ENCODE assay signal across 18 cellular contexts in the genomic region with DNA sequence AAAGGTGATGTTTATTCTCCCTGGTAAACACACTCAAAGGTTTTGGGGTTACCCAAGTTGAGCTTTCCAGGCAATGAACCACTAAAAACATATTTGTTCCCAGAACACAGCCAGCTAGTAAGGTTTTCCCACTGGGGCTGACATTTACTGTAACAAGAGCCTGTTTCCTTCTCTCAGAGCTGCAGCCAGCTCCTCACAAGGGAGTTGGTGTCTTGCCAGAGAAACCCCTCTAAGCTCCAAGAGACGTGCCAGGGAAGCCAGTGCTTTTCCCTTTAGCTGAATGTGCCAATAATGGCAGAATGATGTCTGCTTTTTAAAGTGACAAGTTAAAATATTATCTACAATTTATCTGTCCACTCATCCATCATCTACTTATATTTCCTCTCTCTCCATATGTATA.
DNase-seq lines count a peak whose midpoint lies in the region; ATAC-seq, FAIRE-seq and TF ChIP-seq lines count a peak whose summit lies in the region.
"Had no signal": no experiment of that assay in that cellular context is flagged by ENCODE, and none has a peak within 500 bp of the region (broad histone marks: within the 10 kb centered on the region; RNA-seq: fewer than 3 reads in every experiment).

No MANE protein-coding gene starts in this region.

- in situ Hi-C loops in G401 (cut with HindIII; ENCODE audit: low sequenced_read_pairs) = no loop called here

- no peak overlapping the region for H2AFZ ChIP-seq in Karpas-422 (ENCODE audit: low read length)
- H2AFZ ChIP-seq: GM23338 had no signal

- FAIRE-seq in urothelium cell line (lab: Jason Lieb, UNC) = no peak
- FAIRE-seq: GM12892, GM19239 had no signal

- H3K36me3 ChIP-seq in Karpas-422 (ENCODE audit: insufficient read depth, low read length) = no peaks in the 10 kb centered on the region
- no peaks in the 10 kb centered on the region for H3K36me3 ChIP-seq in SJCRH30
- H3K36me3 ChIP-seq in upper lobe of right lung = no peaks in the 10 kb centered on the region

- ATAC-seq in upper lobe of right lung = no peak
- ATAC-seq: GM23338, HCT116 had no signal

- H3K9me2 ChIP-seq in Karpas-422 (replicated peaks; ENCODE audit: insufficient read depth, low read length) = no peaks in the 10 kb centered on the region

- no peak overlapping the region for H3K4me3 ChIP-seq in Karpas-422 (ENCODE audit: low read length)
- H3K4me3 ChIP-seq in SJCRH30 = no peak overlapping the region
- no peak overlapping the region for H3K4me3 ChIP-seq in upper lobe of right lung
- H3K4me3 ChIP-seq: GM23338 had no signal

- no peaks in the 10 kb centered on the region for H4K20me1 ChIP-seq in Karpas-422 (ENCODE audit: insufficient read depth, low read depth, low read length)

- H3K79me2 ChIP-seq in Karpas-422 (ENCODE audit: low read length) = no peaks in the 10 kb centered on the region

- H3K27me3 ChIP-seq in Karpas-422 (ENCODE audit: low read length) (no peaks in the 10 kb centered on the region), SJCRH30 (no peaks in the 10 kb centered on the region), upper lobe of right lung (no peaks in the 10 kb centered on the region)

- no peak for TF ChIP-seq CTCF in upper lobe of right lung (IDR thresholded peaks at IDR 0.05)

- intact Hi-C loops in upper lobe of right lung (cut with DNase I) = no loop called here

- H3K9ac ChIP-seq in Karpas-422 (ENCODE audit: low read length) = no peak overlapping the region

- DNase-seq in G401 (ENCODE audit: low spot score) = peak; percentile 86
- DNase-seq in cerebellar cortex (ENCODE audit: low spot score) = peak; percentile 83
- DNase-seq in medulla oblongata (ENCODE audit: extremely low spot score) = peak; percentile 6
- DNase-seq in urothelium cell line (ENCODE audit: low spot score) = peak; percentile 11
- DNase-seq in Karpas-422 = no peak
- DNase-seq in SJCRH30 = no peak
- no peak for DNase-seq in GF-D8 (lab: John Stamatoyannopoulos, UW)
- no peak for DNase-seq in upper lobe of right lung
- DNase-seq: Calu3; CD4-positive, alpha-beta memory T cell; COR-L47; DMS53; EL; H9 had no signal

- no peak overlapping the region for H3K27ac ChIP-seq in Karpas-422 (ENCODE audit: low read length)
- no peak overlapping the region for H3K27ac ChIP-seq in SJCRH30
- no peak overlapping the region for H3K27ac ChIP-seq in upper lobe of right lung

- H3K4me1 ChIP-seq in Karpas-422 (ENCODE audit: low read length) (no peaks in the 10 kb centered on the region), SJCRH30 (no peaks in the 10 kb centered on the region), upper lobe of right lung (no peaks in the 10 kb centered on the region)

- no peak overlapping the region for H3K4me2 ChIP-seq in Karpas-422 (ENCODE audit: low read depth, low read length, poor library complexity, severe bottlenecking)
- H3K4me2 ChIP-seq: GM23338 had no signal

- H3K9me3 ChIP-seq in Karpas-422 (ENCODE audit: low read length) (peaks cover 31% of the 10 kb centered on the region), SJCRH30 (replicated peaks) (no peaks in the 10 kb centered on the region), upper lobe of right lung (no peaks in the 10 kb centered on the region)

Comparison
In these comparisons a context has a peak if more than half of its experiments do, and no peak if none do; other contexts are left out.
1. DNase-seq: peak in G401 (single experiment), cerebellar cortex (single experiment), medulla oblongata (single experiment) and urothelium cell line (single experiment); none in Karpas-422 (single experiment), SJCRH30 (0 of 2), GF-D8 (single experiment) and upper lobe of right lung (single experiment).